In the genomic region with DNA sequence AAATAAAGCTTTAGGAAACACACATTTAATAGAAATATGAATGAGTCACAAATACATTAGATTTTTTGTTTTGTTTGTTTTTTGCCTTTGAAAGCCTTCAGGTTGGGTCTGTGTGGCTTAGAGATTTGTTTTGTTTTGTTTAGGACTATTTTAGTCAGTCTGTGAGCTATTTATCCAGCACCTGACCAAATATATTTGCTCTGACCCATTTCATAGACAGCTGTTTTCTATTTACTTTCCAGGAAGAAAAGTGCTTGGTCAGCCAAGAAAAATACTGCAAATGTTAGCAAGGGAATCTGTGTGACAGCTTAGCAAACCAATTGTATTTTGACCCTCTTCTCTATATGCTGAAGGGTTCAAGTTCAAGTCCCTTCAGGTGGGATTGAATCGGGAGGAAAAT, we compare ENCODE assay signal across 14 cellular contexts. TPM values are rescaled to one million over a fixed set of nuclear protein-coding genes. Genes with fewer than 3 reads are reported as not detected.
DNase-seq lines count a peak whose midpoint lies in the region; ATAC-seq and TF ChIP-seq lines count a peak whose summit lies in the region.
"Had no signal": no experiment of that assay in that cellular context is flagged by ENCODE, and none has a peak within 500 bp of the region (broad histone marks: within the 10 kb centered on the region; RNA-seq: fewer than 3 reads in every experiment).

No MANE protein-coding gene starts in this region.

- H3K4me1 ChIP-seq in adipocyte (ENCODE audit: control insufficient read depth, insufficient read depth, low read length) (peaks cover 34% of the 10 kb centered on the region), gastrocnemius medialis (no peaks in the 10 kb centered on the region)
- H3K4me1 ChIP-seq: lower lobe of right lung had no signal

- no peak overlapping the region for H3K27ac ChIP-seq in gastrocnemius medialis
- H3K27ac ChIP-seq: lower lobe of right lung had no signal

- no peak overlapping the region for H3K9ac ChIP-seq in adipocyte (ENCODE audit: low read length)

- ATAC-seq in gastrocnemius medialis (no peak), GM21390 (IDR thresholded peaks at IDR 0.05; ENCODE audit: unreplicated experiment) (no peak)
- ATAC-seq: lower lobe of right lung had no signal

- DNase-seq in EH (ENCODE audit: low read depth): peak; percentile 71
- DNase-seq in NCI-H1930 (lab: John Stamatoyannopoulos, UW): peak; percentile 31 to 33
- DNase-seq in adipocyte (ENCODE audit: low read depth): peak; percentile 84
- DNase-seq in iris pigment epithelial cell (ENCODE audit: low read depth): peak; percentile 72
- DNase-seq in gastrocnemius medialis: no peak
- DNase-seq in COLO668 (lab: John Stamatoyannopoulos, UW; ENCODE audit: unreplicated experiment): no peak
- no peak for DNase-seq in Ammon's horn (ENCODE audit: low spot score)
- DNase-seq: activated CD4-positive, CD25-positive, alpha-beta regulatory T cell treated with anti-CD3 and anti-CD28 coated beads, Interleukin-2, amount 50 U/mL, for 72 hours; activated T-cell treated with anti-CD3 and anti-CD28 coated beads for 4 hours; lower lobe of right lung; NK-92 treated with Interleukin-12 subunit alpha and Interleukin-12 subunit beta, amount 100 ng/mL, for 24 hours; small intestine; SW 1271 had no signal

- in situ Hi-C loops in gastrocnemius medialis (cut with MboI; ENCODE audit: low sequenced_read_pairs in 4 of 4): no loop called here

- H3K27me3 ChIP-seq in adipocyte (replicated peaks; ENCODE audit: control insufficient read depth, insufficient read depth, low read length) (no peaks in the 10 kb centered on the region), gastrocnemius medialis (no peaks in the 10 kb centered on the region)

- no peak overlapping the region for H3K4me3 ChIP-seq in adipocyte (ENCODE audit: low read length)
- no peak overlapping the region for H3K4me3 ChIP-seq in gastrocnemius medialis
- H3K4me3 ChIP-seq: lower lobe of right lung had no signal

- intact Hi-C loops in gastrocnemius medialis (cut with DNase I; ENCODE audit: low total_unique reads): no loop called here

- H3K9me3 ChIP-seq in adipocyte (ENCODE audit: control insufficient read depth, low read length) (no peaks in the 10 kb centered on the region), gastrocnemius medialis (no peaks in the 10 kb centered on the region)
- H3K9me3 ChIP-seq: lower lobe of right lung had no signal

- no peak for TF ChIP-seq CTCF in gastrocnemius medialis (IDR thresholded peaks at IDR 0.05 in 4 of 5, conservative IDR thresholded peaks at IDR 0.05 in 1 of 5)

- TF ChIP-seq POLR2A in gastrocnemius medialis (IDR thresholded peaks at IDR 0.05): no peak

- no peaks in the 10 kb centered on the region for H3K36me3 ChIP-seq in adipocyte (ENCODE audit: control insufficient read depth, insufficient read depth, low read length, severe bottlenecking)
- no peaks in the 10 kb centered on the region for H3K36me3 ChIP-seq in gastrocnemius medialis
- H3K36me3 ChIP-seq: lower lobe of right lung had no signal

RNA-seq across cellular contexts. Expression of a gene that starts 22.9 kb away (rescaled TPM):
- 10 to 100 TPM in 1 of 4 donors, 1 to 10 TPM in 3; 6.8 to 12.0 (median 7.6) TPM for total RNA-seq in gastrocnemius medialis

Comparison
In these comparisons a context has a peak if more than half of its experiments do, and no peak if none do; other contexts are left out.
1. DNase-seq: peak in EH (single experiment), NCI-H1930 (2 of 2), adipocyte (single experiment) and iris pigment epithelial cell (single experiment); none in gastrocnemius medialis (0 of 2), COLO668 (single experiment) and Ammon's horn (single experiment).